In genomic region chr5:65769539-65769938, GRCh38 we compare ENCODE assay signal across 10 cellular contexts. TPM values are rescaled to one million over a fixed set of nuclear protein-coding genes. Genes with fewer than 3 reads are reported as not detected.
DNase-seq lines count a peak whose midpoint lies in the region; ATAC-seq and TF ChIP-seq lines count a peak whose summit lies in the region.
"Had no signal": no experiment of that assay in that cellular context is flagged by ENCODE, and none has a peak within 500 bp of the region (broad histone marks: within the 10 kb centered on the region; RNA-seq: fewer than 3 reads in every experiment).

No MANE protein-coding gene starts in this region.

- H3K23ac ChIP-seq in mesenchymal stem cell (ENCODE audit: low read length in 2 of 2): no peak overlapping the region

- DNase-seq in Daoy (ENCODE audit: low read depth) (peak; percentile 73), NCI-H1092 treated with DMSO at 0.1 percent for 48 hours (lab: John Stamatoyannopoulos, UW) (peak; percentile 2), astrocyte of the spinal cord (ENCODE audit: low read depth, low spot score) (peak; percentile 95), mesenchymal stem cell (peak; percentile 31), MV-4-11 (lab: John Stamatoyannopoulos, UW) (no peak), hippocampal formation (lab: John Stamatoyannopoulos, UW) (no peak), RPMI8226 (no peak)
- DNase-seq: NCI-H1694 treated with DMSO at 0.1 percent for 48 hours, SJCRH30 had no signal

- H3K9me3 ChIP-seq in mesenchymal stem cell (ENCODE audit: control insufficient read depth, low read length): no peaks in the 10 kb centered on the region
- H3K9me3 ChIP-seq: SJCRH30 had no signal

- H4K91ac ChIP-seq in mesenchymal stem cell (ENCODE audit: low read length): no peak overlapping the region

- H2BK15ac ChIP-seq in mesenchymal stem cell (ENCODE audit: low read depth, poor library complexity, severe bottlenecking): no peak overlapping the region

- peak overlapping the region; percentile 53 for H3K9ac ChIP-seq in mesenchymal stem cell (ENCODE audit: low read length)

- no CpG with 5 or more reads among the region's 1 CpG for WGBS in mesenchymal stem cell

- H3K4me3 ChIP-seq in astrocyte of the spinal cord (ENCODE audit: low read depth, low read length) (no peak overlapping the region), mesenchymal stem cell (ENCODE audit: insufficient read depth in 1 of 2, low read depth in 1 of 2, low read length in 2 of 2) (no peak overlapping the region)
- H3K4me3 ChIP-seq: SJCRH30 had no signal

- peak overlapping the region; percentile 62 for H3K27ac ChIP-seq in mesenchymal stem cell (ENCODE audit: low read length, poor library complexity, severe bottlenecking)
- H3K27ac ChIP-seq: SJCRH30 had no signal

- H4K8ac ChIP-seq in mesenchymal stem cell (ENCODE audit: low read length): no peak overlapping the region

- in situ Hi-C loops in astrocyte of the spinal cord (cut with HindIII; ENCODE audit: low sequenced_read_pairs): no loop called here

- ATAC-seq in GM18858 (IDR thresholded peaks at IDR 0.05; ENCODE audit: unreplicated experiment): no peak

- H3K36me3 ChIP-seq in mesenchymal stem cell (ENCODE audit: control insufficient read depth in 1 of 2, insufficient read depth in 2 of 2, low read depth in 1 of 2, low read length in 2 of 2): peaks cover 7 to 11% of the 10 kb centered on the region in 2 experiments

- H2BK12ac ChIP-seq in mesenchymal stem cell (ENCODE audit: low read length in 2 of 2): no peak overlapping the region

- H3K4me2 ChIP-seq in mesenchymal stem cell (ENCODE audit: low read length, poor library complexity, severe bottlenecking): no peak overlapping the region

- H3K4me1 ChIP-seq in mesenchymal stem cell (ENCODE audit: control insufficient read depth, insufficient read depth, low read depth, low read length): no peaks in the 10 kb centered on the region
- H3K4me1 ChIP-seq: SJCRH30 had no signal

- no peak overlapping the region for H3K14ac ChIP-seq in mesenchymal stem cell (ENCODE audit: low read length in 2 of 2)

- H2AK5ac ChIP-seq in mesenchymal stem cell (ENCODE audit: low read length, severe bottlenecking): no peak overlapping the region

- no peak overlapping the region for H2AFZ ChIP-seq in mesenchymal stem cell (ENCODE audit: low read depth, low read length)

- peaks cover 10% of the 10 kb centered on the region for H3K79me1 ChIP-seq in mesenchymal stem cell (replicated peaks; ENCODE audit: low read length, poor library complexity, severe bottlenecking)

- H2BK5ac ChIP-seq in mesenchymal stem cell (ENCODE audit: low read depth, low read length, poor library complexity, severe bottlenecking): no peak overlapping the region

- H3K18ac ChIP-seq in mesenchymal stem cell (ENCODE audit: low read depth in 1 of 2, low read length in 2 of 2): no peak overlapping the region

- H3K27me3 ChIP-seq in mesenchymal stem cell (ENCODE audit: control insufficient read depth in 1 of 2, insufficient read depth in 1 of 2, low read length in 2 of 2): no peaks in the 10 kb centered on the region
- H3K27me3 ChIP-seq: SJCRH30 had no signal

- no peak overlapping the region for H2BK120ac ChIP-seq in mesenchymal stem cell (ENCODE audit: low read depth, low read length)

- H3K4ac ChIP-seq in mesenchymal stem cell (ENCODE audit: low read depth in 1 of 2, low read length in 2 of 2): no peak overlapping the region

- no peak for TF ChIP-seq CTCF in astrocyte of the spinal cord (IDR thresholded peaks at IDR 0.05; ENCODE audit: low read depth, low read length)

RNA-seq across cellular contexts. Expression of gene NLN, which starts 47.5 kb away (rescaled TPM):
- 43.8 and 44.2 TPM in 2 replicates for total RNA-seq in Daoy (2014; rRNA removed; shearing (Covaris generic))
- 19.6 TPM for polyA plus RNA-seq in mesenchymal stem cell (2013, experiment 1 of 2)
- polyA plus RNA-seq in mesenchymal stem cell (2013, experiment 2 of 2): 21.0 TPM

RNA-seq across cellular contexts. Expression of gene SGTB, which starts 47.6 kb away (rescaled TPM):
- total RNA-seq in Daoy (2014; rRNA removed; shearing (Covaris generic)): 7.7 and 9.9 TPM in 2 replicates
- 8.2 TPM for polyA plus RNA-seq in mesenchymal stem cell (2013, experiment 1 of 2)
- 8.2 TPM for polyA plus RNA-seq in mesenchymal stem cell (2013, experiment 2 of 2)

Comparison
In these comparisons a context has a peak if more than half of its experiments do, and no peak if none do; other contexts are left out.
1. DNase-seq: peak in Daoy (single experiment), NCI-H1092 treated with DMSO at 0.1 percent for 48 hours (single experiment), astrocyte of the spinal cord (single experiment) and mesenchymal stem cell (single experiment); none in MV-4-11 (single experiment), hippocampal formation (0 of 2) and RPMI8226 (single experiment).